8 cellular contexts compared by ENCODE assay signal in the genomic region with DNA sequence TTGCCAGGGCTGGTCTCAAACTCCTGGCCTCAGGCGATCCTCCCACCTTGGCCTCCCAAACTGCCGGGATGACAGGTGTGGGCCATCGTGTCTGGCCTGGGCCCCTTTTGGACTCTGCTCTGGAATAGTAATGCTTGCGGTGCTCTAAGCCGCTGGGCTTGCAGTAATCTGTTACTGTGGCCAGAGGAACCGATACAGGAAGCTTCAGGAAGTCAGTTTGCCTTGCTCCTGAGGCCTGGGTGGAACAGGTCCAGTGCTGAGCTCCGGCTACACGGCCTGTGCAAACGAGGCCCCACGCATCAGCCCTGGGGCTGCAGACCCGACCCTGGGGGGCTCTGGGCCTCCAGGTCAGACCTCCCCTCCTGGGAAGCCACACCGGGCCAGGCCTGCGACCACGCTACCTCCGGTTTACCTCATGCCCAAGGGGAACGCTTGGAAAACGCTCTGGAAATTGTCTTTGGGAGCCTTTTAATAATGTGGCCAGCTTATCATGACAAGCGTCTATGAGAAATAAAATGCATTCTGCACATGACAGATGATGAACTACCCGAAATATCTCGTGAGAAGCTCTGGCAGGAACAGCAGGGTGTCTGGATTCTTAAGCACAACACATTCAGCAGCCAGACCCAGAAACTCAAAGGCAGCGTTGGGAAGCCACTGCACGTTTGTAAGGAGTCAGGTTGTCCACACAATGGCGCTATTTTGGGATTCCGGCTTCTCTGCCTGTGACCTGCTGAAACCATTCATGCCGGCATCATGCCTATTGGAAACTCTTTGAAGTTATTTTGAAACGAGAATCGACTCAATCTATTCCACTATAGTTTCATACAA. TPM values are rescaled to one million over a fixed set of nuclear protein-coding genes. Genes with fewer than 3 reads are reported as not detected.
DNase-seq lines count a peak whose midpoint lies in the region; ATAC-seq, FAIRE-seq and TF ChIP-seq lines count a peak whose summit lies in the region.

No MANE protein-coding gene starts in this region.

- H3K36me3 Mint-ChIP-seq in activated T-cell treated with anti-CD3 and anti-CD28 coated beads, Interleukin-2, amount 50 U/mL, for 4 hours (ENCODE audit: insufficient read depth) = peaks cover 11% of the 10 kb centered on the region

- no peaks in the 10 kb centered on the region for H3K9me3 Mint-ChIP-seq in activated T-cell treated with anti-CD3 and anti-CD28 coated beads, Interleukin-2, amount 50 U/mL, for 4 hours

- ATAC-seq in pancreas (peak in 3 of 4 donors; percentile 34 to 54 (median 43)), GM19395 (IDR thresholded peaks at IDR 0.05; ENCODE audit: unreplicated experiment) (no peak), HG02970 (IDR thresholded peaks at IDR 0.05; ENCODE audit: low FRiP score, unreplicated experiment) (no peak)
- no peak for ATAC-seq in activated T-cell treated with anti-CD3 and anti-CD28 coated beads, Interleukin-2, amount 50 U/mL, for 4 hours

- H3K9me3 ChIP-seq in pancreas = no peaks in the 10 kb centered on the region

- FAIRE-seq in GM12891 (lab: Jason Lieb, UNC) (peak; percentile 13), pancreas (lab: Jason Lieb, UNC) (no peak)

- H3K27me3 Mint-ChIP-seq in activated T-cell treated with anti-CD3 and anti-CD28 coated beads, Interleukin-2, amount 50 U/mL, for 4 hours (ENCODE audit: low read depth) = peaks cover 5% of the 10 kb centered on the region

- no peaks in the 10 kb centered on the region for H3K27me3 ChIP-seq in pancreas

- H3K4me3 ChIP-seq in fibroblast of the aortic adventitia (ENCODE audit: low read depth, low read length) (no peak overlapping the region), pancreas (no peak overlapping the region)

- H3K36me3 ChIP-seq in pancreas = peaks cover 0 to 33% (median 24%) of the 10 kb centered on the region in 3 donors

- intact Hi-C loops in pancreas (cut with DNase I) = no loop called here

- 45 to 50% methylated on average over 27 of the region's 27 CpGs for WGBS in pancreas, 2 donors

- H3K4me1 ChIP-seq in pancreas = no peaks in the 10 kb centered on the region

- no peak for TF ChIP-seq POLR2A in GM12891 (IDR thresholded peaks at IDR 0.05; ENCODE audit: low read depth, low read length)

- peaks cover 21% of the 10 kb centered on the region for H3K4me1 Mint-ChIP-seq in activated T-cell treated with anti-CD3 and anti-CD28 coated beads, Interleukin-2, amount 50 U/mL, for 4 hours (ENCODE audit: low read depth)

- no peak for DNase-seq in GM12891 (ENCODE audit: insufficient read length, low spot score)
- peak; percentile 47 for DNase-seq in RPMI7951 (ENCODE audit: low read depth)
- DNase-seq in fibroblast of the aortic adventitia (ENCODE audit: low read depth) = peak; percentile 94
- peak in 3 of 6 donors; percentile 36 to 67 (median 60) for DNase-seq in pancreas
- DNase-seq in activated CD8-positive, alpha-beta memory T cell treated with anti-CD3 and anti-CD28 coated beads, Interleukin-2, amount 50 U/mL, for 4 hours = no peak
- DNase-seq in activated T-cell treated with anti-CD3 and anti-CD28 coated beads, Interleukin-2, amount 50 U/mL, for 4 hours = no peak

- TF ChIP-seq CTCF in fibroblast of the aortic adventitia (IDR thresholded peaks at IDR 0.05; ENCODE audit: insufficient read depth, low read length) (peak; percentile 50), pancreas (IDR thresholded peaks at IDR 0.05) (no peak)

- no peak overlapping the region for H3K27ac ChIP-seq in pancreas

- no peak overlapping the region for H3K4me3 Mint-ChIP-seq in activated T-cell treated with anti-CD3 and anti-CD28 coated beads, Interleukin-2, amount 50 U/mL, for 4 hours

TF ChIP-seq in GM12891, 5 proteins besides CTCF, POLR2A, EP300 and RAD21:
- TF ChIP-seq POLR2AphosphoS5 (IDR thresholded peaks at IDR 0.05; ENCODE audit: low read depth, low read length) (0 out of 2 replicates have a peak, but pooled peaks have one; percentile 4), SPI1 (IDR thresholded peaks at IDR 0.05; ENCODE audit: low read depth, low read length) (peak; percentile 45), TAF1 (IDR thresholded peaks at IDR 0.05; ENCODE audit: low read depth, low read length) (no peak)

RNA-seq across cellular contexts. Expression of gene ADAP1, which starts 10.1 kb away (rescaled TPM):
- polyA plus RNA-seq in GM12891 (2012; ENCODE audit: low read depth, missing spikeins) = 8.1 TPM
- total RNA-seq in RPMI7951 (2014; rRNA removed; shearing (Covaris generic)) = 1.6 and 1.8 TPM in 2 replicates
- total RNA-seq in fibroblast of the aortic adventitia (ENCODE audit: low replicate concordance) (0.57 and 0.72 TPM in 2 replicates), pancreas (10 to 100 TPM; 10.9 to 15.0 (median 13.7) TPM)
- 10 to 100 TPM; 15.5 to 41.2 TPM for polyA plus RNA-seq in pancreas
- total RNA-seq in activated T-cell treated with anti-CD3 and anti-CD28 coated beads, Interleukin-2, amount 50 U/mL, for 4 hours = 10 to 100 TPM; 75.0 to 79.6 (median 79.5) TPM

RNA-seq across cellular contexts. Expression of gene COX19, which starts 10.7 kb away (rescaled TPM):
- 6.2 TPM for polyA plus RNA-seq in GM12891 (2012; ENCODE audit: low read depth, missing spikeins)
- total RNA-seq in RPMI7951 (2014; rRNA removed; shearing (Covaris generic)) = 6.8 and 7.1 TPM in 2 replicates
- total RNA-seq in fibroblast of the aortic adventitia (ENCODE audit: low replicate concordance) (12.5 and 15.0 TPM in 2 replicates), pancreas (1 to 10 TPM; 4.2 to 8.6 (median 6.0) TPM)
- polyA plus RNA-seq in pancreas = 1 to 10 TPM; 7.5 to 9.1 TPM
- total RNA-seq in activated T-cell treated with anti-CD3 and anti-CD28 coated beads, Interleukin-2, amount 50 U/mL, for 4 hours = 10 to 100 TPM; 17.5 to 19.0 (median 18.9) TPM

RNA-seq across cellular contexts. Expression of gene CYP2W1, which starts 18.4 kb away (rescaled TPM):
- polyA plus RNA-seq in GM12891 (2012; ENCODE audit: low read depth, missing spikeins) = not detected
- total RNA-seq in RPMI7951 (2014; rRNA removed; shearing (Covaris generic)) = not detected in 2 replicates
- not detected in 2 replicates for total RNA-seq in fibroblast of the aortic adventitia (ENCODE audit: low replicate concordance)
- total RNA-seq in pancreas = under 1 TPM in 5 of 6 donors, not detected in 1; 0.12 to 0.59 (median 0.32) TPM
- polyA plus RNA-seq in pancreas = under 1 TPM; 0.54 to 0.76 TPM
- not detected for total RNA-seq in activated T-cell treated with anti-CD3 and anti-CD28 coated beads, Interleukin-2, amount 50 U/mL, for 4 hours

Comparison
In these comparisons a context has a peak if more than half of its experiments do, and no peak if none do; other contexts are left out.
1. DNase-seq: peak in RPMI7951 (single experiment) and fibroblast of the aortic adventitia (single experiment); none in GM12891 (single experiment), activated CD8-positive, alpha-beta memory T cell treated with anti-CD3 and anti-CD28 coated beads, Interleukin-2, amount 50 U/mL, for 4 hours (single experiment) and activated T-cell treated with anti-CD3 and anti-CD28 coated beads, Interleukin-2, amount 50 U/mL, for 4 hours (single experiment).
2. ATAC-seq: peak in pancreas (3 of 4); none in GM19395 (single experiment), HG02970 (single experiment) and activated T-cell treated with anti-CD3 and anti-CD28 coated beads, Interleukin-2, amount 50 U/mL, for 4 hours (0 of 2).
3. RNA of gene ADAP1, which starts 10.1 kb away (total RNA-seq): 75.0 to 79.6 TPM in activated T-cell treated with anti-CD3 and anti-CD28 coated beads, Interleukin-2, amount 50 U/mL, for 4 hours; 10.9 to 15.0 TPM in pancreas, 1.6 to 1.8 TPM in RPMI7951 and 0.57 to 0.72 TPM in fibroblast of the aortic adventitia; every median in the first group is over 4 times any median in the second.